Comparison of ENCODE assay signal across 36 cellular contexts in genomic region chr21:33122507-33122906, GRCh38. TPM values are rescaled to one million over a fixed set of nuclear protein-coding genes. Genes with fewer than 3 reads are reported as not detected.
"Had no signal": no experiment of that assay in that cellular context is flagged by ENCODE, and none has a peak within 500 bp of the region (broad histone marks: within the 10 kb centered on the region; RNA-seq: fewer than 3 reads in every experiment).

No MANE protein-coding gene starts in this region.

- H3K27ac Mint-ChIP-seq: activated CD4-positive, alpha-beta memory T cell treated with anti-CD3 and anti-CD28 coated beads, Interleukin-2, amount 10 ng/mL, durations not matched to agents 7 days and 5 days; activated CD4-positive, alpha-beta T cell treated with anti-CD3 and anti-CD28 coated beads for 36 hours; activated CD4-positive, alpha-beta T cell treated with anti-CD3 and anti-CD28 coated beads, Interleukin-2, amount 10 ng/mL, durations not matched to agents 7 days and 5 days; activated CD8-positive, alpha-beta memory T cell treated with anti-CD3 and anti-CD28 coated beads, Interleukin-2, amount 10 ng/mL, durations not matched to agents 7 days and 5 days; activated CD8-positive, alpha-beta T cell treated with anti-CD3 and anti-CD28 coated beads, Interleukin-2, amount 10 ng/mL, durations not matched to agents 7 days and 5 days; activated naive CD4-positive, alpha-beta T cell treated with anti-CD3 and anti-CD28 coated beads, Interleukin-2, amount 10 ng/mL, durations not matched to agents 7 days and 5 days; activated naive CD4-positive, alpha-beta T cell treated with anti-CD3 and anti-CD28 coated beads, Interleukin-2, amount 50 U/mL, for 24 hours; activated naive CD8-positive, alpha-beta T cell; activated naive CD8-positive, alpha-beta T cell treated with anti-CD3 and anti-CD28 coated beads, Interleukin-2, amount 10 ng/mL, durations not matched to agents 7 days and 5 days; activated T-cell treated with anti-CD3 and anti-CD28 coated beads, Interleukin-2, amount 50 U/mL, for 72 hours; activated T-helper 2 cell treated with anti-CD3 and anti-CD28 coated beads, Interferon-gamma antibody, Interleukin-2, Interleukin-4, amounts not matched to agents 10 μg/mL and 5 μg/mL and 100 μg/mL, durations not matched to agents 14 hours and 24 hours and 36 hours; T-helper 17 cell; WTC11 had no signal

- H3K4me1 Mint-ChIP-seq: activated CD8-positive, alpha-beta memory T cell treated with anti-CD3 and anti-CD28 coated beads, Interleukin-2, amount 10 ng/mL, durations not matched to agents 7 days and 5 days had no signal

- H3K9me3 Mint-ChIP-seq: activated CD4-positive, alpha-beta memory T cell treated with anti-CD3 and anti-CD28 coated beads, Interleukin-2, amount 10 ng/mL, durations not matched to agents 7 days and 5 days; activated CD4-positive, alpha-beta T cell treated with anti-CD3 and anti-CD28 coated beads, Interleukin-2, amount 10 ng/mL, durations not matched to agents 7 days and 5 days; activated naive CD4-positive, alpha-beta T cell treated with anti-CD3 and anti-CD28 coated beads, Interleukin-2, amount 10 ng/mL, durations not matched to agents 7 days and 5 days; activated naive CD4-positive, alpha-beta T cell treated with anti-CD3 and anti-CD28 coated beads, Interleukin-2, amount 50 U/mL, for 24 hours; activated naive CD8-positive, alpha-beta T cell treated with anti-CD3 and anti-CD28 coated beads, Interleukin-2, amount 10 ng/mL, durations not matched to agents 7 days and 5 days; activated naive CD8-positive, alpha-beta T cell treated with anti-CD3 and anti-CD28 coated beads, Interleukin-2, amount 50 U/mL, for 24 hours; activated T-cell treated with anti-CD3 and anti-CD28 coated beads, Interleukin-2, amount 50 U/mL, for 4 hours; activated T-cell treated with anti-CD3 and anti-CD28 coated beads, Interleukin-2, amount 50 U/mL, for 72 hours; activated T-helper 2 cell treated with anti-CD3 and anti-CD28 coated beads, Interferon-gamma antibody, Interleukin-2, Interleukin-4, amounts not matched to agents 10 μg/mL and 5 μg/mL and 100 μg/mL, durations not matched to agents 14 hours and 24 hours and 36 hours; brain; central memory CD8-positive, alpha-beta T cell; WTC11 had no signal

- DNase-seq: activated CD4-positive, alpha-beta memory T cell treated with anti-CD3 and anti-CD28 coated beads, Interleukin-2, amount 10 ng/mL, durations not matched to agents 7 days and 5 days; activated CD4-positive, alpha-beta T cell treated with anti-CD3 and anti-CD28 coated beads for 1 hour; activated CD4-positive, alpha-beta T cell treated with anti-CD3 and anti-CD28 coated beads, Interleukin-2, amount 10 ng/mL, durations not matched to agents 7 days and 5 days; activated CD4-positive, alpha-beta T cell treated with anti-CD3 and anti-CD28 coated beads, Interleukin-2, amount 50 U/mL, for 48 hours; activated CD4-positive, CD25-positive, alpha-beta regulatory T cell; activated CD8-positive, alpha-beta memory T cell treated with anti-CD3 and anti-CD28 coated beads for 24 hours; activated CD8-positive, alpha-beta memory T cell treated with anti-CD3 and anti-CD28 coated beads, Interleukin-2, amount 10 ng/mL, durations not matched to agents 7 days and 5 days; activated CD8-positive, alpha-beta memory T cell treated with anti-CD3 and anti-CD28 coated beads, Interleukin-2, amount 50 U/mL, for 48 hours; activated CD8-positive, alpha-beta T cell treated with anti-CD3 and anti-CD28 coated beads, Interleukin-2, amount 10 ng/mL, durations not matched to agents 7 days and 5 days; activated effector memory CD4-positive, alpha-beta T cell treated with Interleukin-2 at 50 U/mL for 16 hours; activated gamma-delta T cell; activated naive CD4-positive, alpha-beta T cell treated with anti-CD3 and anti-CD28 coated beads, Interleukin-2, amount 10 ng/mL, durations not matched to agents 7 days and 5 days; activated naive CD4-positive, alpha-beta T cell treated with Interleukin-2 at 50 U/mL for 16 hours; activated naive CD8-positive, alpha-beta T cell treated with anti-CD3 and anti-CD28 coated beads, Interleukin-2, amount 10 ng/mL, durations not matched to agents 7 days and 5 days; activated naive CD8-positive, alpha-beta T cell treated with anti-CD3 and anti-CD28 coated beads, Interleukin-2, amount 50 U/mL, for 24 hours; activated T-cell treated with anti-CD3 and anti-CD28 coated beads, Interleukin-2, amount 50 U/mL, for 1 hour; activated T-cell treated with anti-CD3 and anti-CD28 coated beads, Interleukin-2, amount 50 U/mL, for 4 hours; cerebellar nuclear complex; T-helper 17 cell; T1000 had no signal

- H3K9me3 ChIP-seq: ascending aorta had no signal

- H3K36me3 Mint-ChIP-seq: activated CD8-positive, alpha-beta memory T cell treated with anti-CD3 and anti-CD28 coated beads, Interleukin-2, amount 10 ng/mL, durations not matched to agents 7 days and 5 days; activated naive CD4-positive, alpha-beta T cell treated with anti-CD3 and anti-CD28 coated beads, Interleukin-2, amount 10 ng/mL, durations not matched to agents 7 days and 5 days; activated naive CD4-positive, alpha-beta T cell treated with anti-CD3 and anti-CD28 coated beads, Interleukin-2, amount 50 U/mL, for 24 hours; activated naive CD8-positive, alpha-beta T cell; activated naive CD8-positive, alpha-beta T cell treated with anti-CD3 and anti-CD28 coated beads, Interleukin-2, amount 10 ng/mL, durations not matched to agents 7 days and 5 days; brain; WTC11 had no signal

- H3K27ac ChIP-seq: ascending aorta, cardiac muscle cell, WERI-Rb-1 had no signal

- H3K36me3 ChIP-seq: ascending aorta, cardiac muscle cell, WERI-Rb-1 had no signal

- FAIRE-seq: bronchial epithelial cell had no signal

- H3K4me3 ChIP-seq: ascending aorta, cardiac muscle cell had no signal

- H3K4me1 ChIP-seq: ascending aorta had no signal

- H3K27me3 ChIP-seq: ascending aorta, cardiac muscle cell had no signal

- H3K27me3 Mint-ChIP-seq: activated CD4-positive, alpha-beta T cell treated with anti-CD3 and anti-CD28 coated beads for 36 hours; activated naive CD4-positive, alpha-beta T cell treated with anti-CD3 and anti-CD28 coated beads, Interleukin-2, amount 50 U/mL, for 24 hours; activated naive CD8-positive, alpha-beta T cell; activated naive CD8-positive, alpha-beta T cell treated with anti-CD3 and anti-CD28 coated beads, Interleukin-2, amount 50 U/mL, for 24 hours had no signal

- H3K4me3 Mint-ChIP-seq: activated CD4-positive, alpha-beta memory T cell treated with anti-CD3 and anti-CD28 coated beads, Interleukin-2, amount 10 ng/mL, durations not matched to agents 7 days and 5 days; activated CD4-positive, alpha-beta T cell treated with anti-CD3 and anti-CD28 coated beads for 36 hours; activated CD4-positive, alpha-beta T cell treated with anti-CD3 and anti-CD28 coated beads, Interleukin-2, amount 10 ng/mL, durations not matched to agents 7 days and 5 days; activated CD8-positive, alpha-beta memory T cell treated with anti-CD3 and anti-CD28 coated beads, Interleukin-2, amount 10 ng/mL, durations not matched to agents 7 days and 5 days; activated CD8-positive, alpha-beta T cell treated with anti-CD3 and anti-CD28 coated beads, Interleukin-2, amount 10 ng/mL, durations not matched to agents 7 days and 5 days; activated naive CD4-positive, alpha-beta T cell treated with anti-CD3 and anti-CD28 coated beads, Interleukin-2, amount 10 ng/mL, durations not matched to agents 7 days and 5 days; activated naive CD4-positive, alpha-beta T cell treated with anti-CD3 and anti-CD28 coated beads, Interleukin-2, amount 50 U/mL, for 24 hours; activated naive CD8-positive, alpha-beta T cell; activated naive CD8-positive, alpha-beta T cell treated with anti-CD3 and anti-CD28 coated beads, Interleukin-2, amount 10 ng/mL, durations not matched to agents 7 days and 5 days; activated naive CD8-positive, alpha-beta T cell treated with anti-CD3 and anti-CD28 coated beads, Interleukin-2, amount 50 U/mL, for 24 hours; activated T-cell treated with anti-CD3 and anti-CD28 coated beads, Interleukin-2, amount 50 U/mL, for 4 hours; activated T-cell treated with anti-CD3 and anti-CD28 coated beads, Interleukin-2, amount 50 U/mL, for 72 hours; brain; central memory CD8-positive, alpha-beta T cell; T-helper 17 cell; WTC11 had no signal

- ATAC-seq: activated CD4-positive, alpha-beta T cell treated with anti-CD3 and anti-CD28 coated beads for 36 hours; activated CD4-positive, CD25-positive, alpha-beta regulatory T cell treated with anti-CD3 and anti-CD28 coated beads, Interleukin-2, amount 50 U/mL, for 24 hours; activated CD8-positive, alpha-beta memory T cell treated with anti-CD3 and anti-CD28 coated beads, Interleukin-2, amount 10 ng/mL, durations not matched to agents 7 days and 5 days; activated CD8-positive, alpha-beta T cell treated with anti-CD3 and anti-CD28 coated beads, Interleukin-2, amount 10 ng/mL, durations not matched to agents 7 days and 5 days; activated naive CD8-positive, alpha-beta T cell treated with anti-CD3 and anti-CD28 coated beads, Interleukin-2, amount 50 U/mL, for 24 hours; activated T-cell treated with anti-CD3 and anti-CD28 coated beads, Interleukin-2, amount 50 U/mL, for 4 hours; activated T-cell treated with anti-CD3 and anti-CD28 coated beads, Interleukin-2, amount 50 U/mL, for 72 hours; T-helper 17 cell had no signal

RNA-seq across cellular contexts. Expression of gene OLIG1, which starts 52.6 kb away (rescaled TPM):
- total RNA-seq: activated CD4-positive, alpha-beta memory T cell treated with anti-CD3 and anti-CD28 coated beads, Interleukin-2, amount 10 ng/mL, durations not matched to agents 7 days and 5 days; activated CD4-positive, alpha-beta T cell treated with anti-CD3 and anti-CD28 coated beads for 36 hours; activated CD4-positive, alpha-beta T cell treated with anti-CD3 and anti-CD28 coated beads, Interleukin-2, amount 10 ng/mL, durations not matched to agents 7 days and 5 days; activated CD8-positive, alpha-beta memory T cell treated with anti-CD3 and anti-CD28 coated beads, Interleukin-2, amount 10 ng/mL, durations not matched to agents 7 days and 5 days; activated CD8-positive, alpha-beta T cell treated with anti-CD3 and anti-CD28 coated beads, Interleukin-2, amount 10 ng/mL, durations not matched to agents 7 days and 5 days; activated naive CD8-positive, alpha-beta T cell treated with anti-CD3 and anti-CD28 coated beads, Interleukin-2, amount 10 ng/mL, durations not matched to agents 7 days and 5 days; activated T-cell treated with anti-CD3 and anti-CD28 coated beads, Interleukin-2, amount 50 U/mL, for 4 hours; activated T-cell treated with anti-CD3 and anti-CD28 coated beads, Interleukin-2, amount 50 U/mL, for 72 hours; ascending aorta; bronchial epithelial cell; cardiac muscle cell; chondrocyte; T-helper 1 cell treated with Interleukin-12 subunit alpha and Interleukin-12 subunit beta and Interleukin-4 antibody, amounts not matched to agents 30 ng/mL and 1 ng/mL, for 36 hours; T-helper 2 cell treated with Interferon-gamma antibody and Interleukin-4, amounts not matched to agents 100 ng/mL and 5 ng/mL, for 36 hours had no signal
